ENCODE assay signal across 13 cellular contexts in genomic region chr2:206561962-206562361, GRCh38.
"Had no signal": no experiment of that assay in that cellular context is flagged by ENCODE, and none has a peak within 500 bp of the region (broad histone marks: within the 10 kb centered on the region; RNA-seq: fewer than 3 reads in every experiment).

No MANE protein-coding gene starts in this region.

- H3K27ac ChIP-seq: pancreas had no signal

- H3K27me3 ChIP-seq: pancreas had no signal

- H3K4me1 ChIP-seq: pancreas had no signal

- DNase-seq: activated CD4-positive, alpha-beta T cell treated with anti-CD3 and anti-CD28 coated beads, Interleukin-2, amount 10 ng/mL, durations not matched to agents 7 days and 5 days; activated CD4-positive, CD25-positive, alpha-beta regulatory T cell; activated naive CD4-positive, alpha-beta T cell treated with anti-CD3 and anti-CD28 coated beads, Interleukin-2, amount 10 ng/mL, durations not matched to agents 7 days and 5 days; activated T-cell treated with anti-CD3 and anti-CD28 coated beads for 4 hours; central memory CD4-positive, alpha-beta T cell; cortex of kidney; effector CD8-positive, alpha-beta T cell; hypothalamus; naive B cell; pancreas; stimulated activated CD4-positive, alpha-beta T cell treated with anti-CD3 and anti-CD28 coated beads, Interleukin-15, amount 100 ng/mL, for 24 hours; stimulated activated CD4-positive, alpha-beta T cell treated with anti-CD3 and anti-CD28 coated beads, Interleukin-4, amount 100 ng/mL, for 24 hours had no signal

- ATAC-seq: pancreas had no signal

- H3K4me3 ChIP-seq: lung, pancreas had no signal

- H3K36me3 ChIP-seq: pancreas had no signal

- H3K9me3 ChIP-seq: pancreas had no signal
